In the genomic region with DNA sequence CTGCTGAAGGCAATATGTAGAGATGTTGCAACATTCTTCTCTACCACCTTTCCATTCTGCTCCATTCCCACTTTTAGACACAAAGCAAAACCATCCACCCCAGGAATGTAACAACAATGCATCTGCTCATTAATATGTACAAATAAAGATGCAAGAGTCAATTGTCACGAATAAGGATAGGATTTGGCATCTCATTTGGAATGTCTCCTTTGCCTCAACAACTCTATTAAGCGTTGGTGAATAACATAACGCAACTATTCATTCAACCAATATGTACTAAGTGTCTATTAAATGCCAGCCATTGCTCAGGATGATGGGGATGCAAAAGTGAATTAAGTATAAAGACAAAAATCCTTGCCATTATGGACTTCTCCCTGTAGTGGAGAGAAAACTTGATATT, we compare ENCODE assay signal across 1 cellular context.
TF ChIP-seq lines count a peak whose summit lies in the region.

No MANE protein-coding gene starts in this region.

TF ChIP-seq in IMR-90, 13 proteins besides CTCF, POLR2A, EP300 and RAD21:
- TF ChIP-seq CEBPB (IDR thresholded peaks at IDR 0.05; ENCODE audit: low read depth, low read length) (peak; percentile 85), BHLHE40 (IDR thresholded peaks at IDR 0.05; ENCODE audit: low read depth, low read length) (no peak)
TF ChIP-seq in IMR-90: peak in this region for 1.
